Comparison of ENCODE assay signal across 33 cellular contexts in genomic region chr7:3427957-3428356, GRCh38.
DNase-seq lines count a peak whose midpoint lies in the region; ATAC-seq and TF ChIP-seq lines count a peak whose summit lies in the region.
"Had no signal": no experiment of that assay in that cellular context is flagged by ENCODE, and none has a peak within 500 bp of the region (broad histone marks: within the 10 kb centered on the region; RNA-seq: fewer than 3 reads in every experiment).

No MANE protein-coding gene starts in this region.

- H3K79me2 ChIP-seq in PC-3 (ENCODE audit: low read length): no peaks in the 10 kb centered on the region

- no peak for ATAC-seq in CD4-positive, alpha-beta T cell (ENCODE audit: poor library complexity)
- ATAC-seq in PC-3 (no peak), HG02981 (IDR thresholded peaks at IDR 0.05; ENCODE audit: unreplicated experiment) (no peak)
- ATAC-seq: stimulated activated naive B cell treated with anti-CD40 and anti-IgM and Interleukin-4, amounts not matched to agents 10 μg/mL and 1 μg/mL and 100 μg/mL, for 72 hours; upper lobe of right lung had no signal

- no peaks in the 10 kb centered on the region for H3F3A ChIP-seq in PC-3 (ENCODE audit: low read length, unreplicated experiment)

- H3K9me3 ChIP-seq in CD4-positive, alpha-beta T cell (ENCODE audit: control insufficient read depth, low read length): no peaks in the 10 kb centered on the region
- no peaks in the 10 kb centered on the region for H3K9me3 ChIP-seq in PC-3 (ENCODE audit: low read length)
- no peaks in the 10 kb centered on the region for H3K9me3 ChIP-seq in CD8-positive, alpha-beta memory T cell (ENCODE audit: low read length)
- no peaks in the 10 kb centered on the region for H3K9me3 ChIP-seq in adrenal gland (replicated peaks in 1 of 3)
- H3K9me3 ChIP-seq: ovary, upper lobe of right lung had no signal

- BruUV-seq in PC-3 (replicated peaks; lab: Mats Ljungman, UMichigan) (no TSS peak), MCF 10A (replicated peaks; lab: Mats Ljungman, UMichigan) (no TSS peak)

- no peaks in the 10 kb centered on the region for H3K9me2 ChIP-seq in PC-3 (replicated peaks; ENCODE audit: low read length)

- H3K27ac ChIP-seq in CD4-positive, alpha-beta T cell (ENCODE audit: low read depth, low read length): no peak overlapping the region
- H3K27ac ChIP-seq in PC-3 (ENCODE audit: low read length) (no peak overlapping the region), adrenal gland (no peak overlapping the region)
- no peak overlapping the region for H3K27ac ChIP-seq in CD8-positive, alpha-beta memory T cell (ENCODE audit: low read depth, low read length)
- H3K27ac ChIP-seq: brain microvascular endothelial cell, C4-2B, ovary, skin epidermis, upper lobe of right lung had no signal

- no peak overlapping the region for H3K9ac ChIP-seq in PC-3 (ENCODE audit: low read length)

- POLR2A ChIA-PET in CD4-positive, alpha-beta T cell (lab: Charles Lee): no interaction called here
- POLR2A ChIA-PET in PC-3 (lab: Charles Lee; ENCODE audit: unreplicated experiment): interaction anchor here (0.5 kb wide), 1 partner anchor 123 kb away, joined by 3 read pairs; no protein-coding TSS in a partner anchor
- POLR2A ChIA-PET in MCF 10A (lab: Yijun Ruan, JAX): interaction anchor here (1.4 kb wide), 1 partner anchor 11 kb away, joined by 3 read pairs; no protein-coding TSS in a partner anchor
- POLR2A ChIA-PET in CD8-positive, alpha-beta memory T cell (lab: Charles Lee): no interaction called here

- TF ChIP-seq POLR2A in adrenal gland (IDR thresholded peaks at IDR 0.05): no peak

- H3K9me3 Mint-ChIP-seq in CD4-positive, alpha-beta T cell: no peaks in the 10 kb centered on the region
- H3K9me3 Mint-ChIP-seq in MCF 10A (ENCODE audit: unreplicated experiment): no peaks in the 10 kb centered on the region
- peaks cover 0 to 2% (median 0%) of the 10 kb centered on the region in 5 donors for H3K9me3 Mint-ChIP-seq in CD8-positive, alpha-beta memory T cell
- H3K9me3 Mint-ChIP-seq: activated B cell treated with CpG ODN at 0.5 μM for 24 hours; activated T-helper 1 cell treated with anti-CD3 and anti-CD28 coated beads, Interleukin-12 subunit alpha, Interleukin-12 subunit beta, Interleukin-2, Interleukin-4 antibody, amounts not matched to agents 30 ng/mL and 10 ng/mL and 1 ng/mL, durations not matched to agents 14 hours and 24 hours and 36 hours; endodermal cell; neural crest cell had no signal

- H2AFZ ChIP-seq in PC-3 (ENCODE audit: low read length): no peak overlapping the region

- no peak overlapping the region for H3K4me3 ChIP-seq in PC-3 (ENCODE audit: low read length)
- H3K4me3 ChIP-seq in CD8-positive, alpha-beta memory T cell (ENCODE audit: low read length): no peak overlapping the region
- H3K4me3 ChIP-seq in adrenal gland: no peak overlapping the region
- H3K4me3 ChIP-seq: ovary, skin epidermis, upper lobe of right lung had no signal

- H3K4me1 ChIP-seq in PC-3 (ENCODE audit: insufficient read depth, low read length) (no peaks in the 10 kb centered on the region), adrenal gland (replicated peaks in 1 of 2) (no peaks in the 10 kb centered on the region)
- H3K4me1 ChIP-seq in CD8-positive, alpha-beta memory T cell (ENCODE audit: insufficient read depth, low read length): no peaks in the 10 kb centered on the region
- H3K4me1 ChIP-seq: upper lobe of right lung had no signal

- H3K36me3 Mint-ChIP-seq in CD4-positive, alpha-beta T cell (ENCODE audit: low read depth): no peaks in the 10 kb centered on the region
- peaks cover 4% of the 10 kb centered on the region for H3K36me3 Mint-ChIP-seq in MCF 10A (ENCODE audit: insufficient read depth, unreplicated experiment)
- no peaks in the 10 kb centered on the region for H3K36me3 Mint-ChIP-seq in CD8-positive, alpha-beta memory T cell
- H3K36me3 Mint-ChIP-seq: stimulated activated naive B cell treated with anti-CD40 and anti-IgM and Interleukin-4, amounts not matched to agents 10 μg/mL and 1 μg/mL and 100 μg/mL, for 72 hours had no signal

- DNase-seq in CD4-positive, alpha-beta T cell: no peak
- DNase-seq in HT-29 (ENCODE audit: low spot score) (peak; percentile 34), PC-3 (peak; percentile 12), globus pallidus (ENCODE audit: low spot score) (peak; percentile 0), MCF 10A (ENCODE audit: unreplicated experiment) (no peak), adrenal gland (no peak)
- no peak for DNase-seq in CD8-positive, alpha-beta memory T cell
- DNase-seq: activated B cell treated with CpG ODN at 0.5 μM for 24 hours; activated CD4-positive, alpha-beta T cell treated with anti-CD3 and anti-CD28 coated beads, Interleukin-2, amount 50 U/mL, for 4 hours; activated CD8-positive, alpha-beta memory T cell treated with anti-CD3 and anti-CD28 coated beads, Interleukin-2, amount 50 U/mL, for 48 hours; activated naive CD4-positive, alpha-beta T cell treated with anti-CD3 and anti-CD28 coated beads, Interleukin-2, amount 50 U/mL, for 16 hours; amniotic stem cell; brain microvascular endothelial cell; cerebellar nuclear complex; dermis blood vessel endothelial cell; endodermal cell; GOT3; KBM-7; kidney; NCI-H1417 treated with DMSO at 0.1 percent for 48 hours; NCI-H2081; NCI-H345; NCI-H69; ovary; retina; stimulated activated naive B cell treated with anti-CD40 and anti-IgM and Interleukin-4, amounts not matched to agents 10 μg/mL and 1 μg/mL and 100 μg/mL, for 72 hours; substantia nigra; upper lobe of right lung had no signal

- no peaks in the 10 kb centered on the region for H4K20me1 ChIP-seq in PC-3 (ENCODE audit: low read length)

- H3K27me3 ChIP-seq in CD4-positive, alpha-beta T cell (ENCODE audit: control insufficient read depth, insufficient read depth, low read length): no peaks in the 10 kb centered on the region
- H3K27me3 ChIP-seq in PC-3 (ENCODE audit: low read length) (no peaks in the 10 kb centered on the region), adrenal gland (no peaks in the 10 kb centered on the region)
- no peaks in the 10 kb centered on the region for H3K27me3 ChIP-seq in CD8-positive, alpha-beta memory T cell (ENCODE audit: insufficient read depth, low read length, poor library complexity, severe bottlenecking)
- H3K27me3 ChIP-seq: brain microvascular endothelial cell, ovary, upper lobe of right lung had no signal

- H3K36me3 ChIP-seq in PC-3 (ENCODE audit: low read depth, low read length) (no peaks in the 10 kb centered on the region), adrenal gland (replicated peaks in 1 of 2) (no peaks in the 10 kb centered on the region)
- H3K36me3 ChIP-seq in CD8-positive, alpha-beta memory T cell (ENCODE audit: insufficient read depth, low read length): no peaks in the 10 kb centered on the region
- H3K36me3 ChIP-seq: brain microvascular endothelial cell, ovary, upper lobe of right lung had no signal

- peak overlapping the region; percentile 31 for H3K4me3 Mint-ChIP-seq in CD4-positive, alpha-beta T cell
- H3K4me3 Mint-ChIP-seq in MCF 10A (ENCODE audit: unreplicated experiment): no peak overlapping the region
- H3K4me3 Mint-ChIP-seq in CD8-positive, alpha-beta memory T cell: no peak overlapping the region
- H3K4me3 Mint-ChIP-seq: activated B cell treated with CpG ODN at 0.5 μM for 24 hours; activated T-helper 1 cell treated with anti-CD3 and anti-CD28 coated beads, Interleukin-12 subunit alpha, Interleukin-12 subunit beta, Interleukin-2, Interleukin-4 antibody, amounts not matched to agents 30 ng/mL and 10 ng/mL and 1 ng/mL, durations not matched to agents 14 hours and 24 hours and 36 hours; endodermal cell; neural crest cell; stimulated activated naive B cell treated with anti-CD40 and anti-IgM and Interleukin-4, amounts not matched to agents 10 μg/mL and 1 μg/mL and 100 μg/mL, for 72 hours had no signal

- no peak overlapping the region for H3K27ac Mint-ChIP-seq in CD4-positive, alpha-beta T cell
- H3K27ac Mint-ChIP-seq in MCF 10A (ENCODE audit: low read depth, unreplicated experiment): no peak overlapping the region
- no peak overlapping the region for H3K27ac Mint-ChIP-seq in CD8-positive, alpha-beta memory T cell
- H3K27ac Mint-ChIP-seq: activated B cell treated with CpG ODN at 0.5 μM for 24 hours; activated T-helper 1 cell treated with anti-CD3 and anti-CD28 coated beads, Interleukin-12 subunit alpha, Interleukin-12 subunit beta, Interleukin-2, Interleukin-4 antibody, amounts not matched to agents 30 ng/mL and 10 ng/mL and 1 ng/mL, durations not matched to agents 14 hours and 24 hours and 36 hours; endodermal cell; stimulated activated naive B cell treated with anti-CD40 and anti-IgM and Interleukin-4, amounts not matched to agents 10 μg/mL and 1 μg/mL and 100 μg/mL, for 72 hours had no signal

- H3K4me2 ChIP-seq in PC-3 (ENCODE audit: low read length): no peak overlapping the region

- WGBS in adrenal gland, 4 donors: 79 to 92% (median 88%) methylated on average over 1 of the region's 1 CpG

- intact Hi-C loops in CD4-positive, alpha-beta T cell (cut with DNase I, micrococcal nuclease): loop anchor here in 1 of 2 experiments (5.0 kb wide), 1 partner anchor 34 kb away; no protein-coding TSS in a partner anchor
- intact Hi-C loops in PC-3 (cut with micrococcal nuclease): no loop called here
- intact Hi-C loops in MCF 10A (cut with micrococcal nuclease): no loop called here
- intact Hi-C loops in adrenal gland (cut with DNase I): no loop called here

- CTCF ChIA-PET in CD4-positive, alpha-beta T cell (lab: Charles Lee): interaction anchor here (1.4 kb wide), 1 partner anchor 17 kb away, joined by 3 read pairs; no protein-coding TSS in a partner anchor
- CTCF ChIA-PET in PC-3 (lab: Charles Lee): no interaction called here
- CTCF ChIA-PET in MCF 10A (lab: Yijun Ruan, JAX): no interaction called here
- CTCF ChIA-PET in CD8-positive, alpha-beta memory T cell (lab: Charles Lee): no interaction called here

- peaks cover 4% of the 10 kb centered on the region for H3K4me1 Mint-ChIP-seq in CD4-positive, alpha-beta T cell (ENCODE audit: low read depth)
- no peaks in the 10 kb centered on the region for H3K4me1 Mint-ChIP-seq in MCF 10A (ENCODE audit: insufficient read depth, unreplicated experiment)
- H3K4me1 Mint-ChIP-seq in CD8-positive, alpha-beta memory T cell: no peaks in the 10 kb centered on the region
- H3K4me1 Mint-ChIP-seq: activated B cell treated with CpG ODN at 0.5 μM for 24 hours; neural crest cell; stimulated activated naive B cell treated with anti-CD40 and anti-IgM and Interleukin-4, amounts not matched to agents 10 μg/mL and 1 μg/mL and 100 μg/mL, for 72 hours had no signal

- H3K27me3 Mint-ChIP-seq in CD4-positive, alpha-beta T cell: no peaks in the 10 kb centered on the region
- H3K27me3 Mint-ChIP-seq in MCF 10A (ENCODE audit: insufficient read depth, unreplicated experiment): no peaks in the 10 kb centered on the region
- H3K27me3 Mint-ChIP-seq in CD8-positive, alpha-beta memory T cell: peaks cover 3 to 7% of the 10 kb centered on the region in 2 donors

- TF ChIP-seq CTCF in CD4-positive, alpha-beta T cell (IDR thresholded peaks at IDR 0.05): no peak
- TF ChIP-seq CTCF in PC-3 (conservative IDR thresholded peaks at IDR 0.05; ENCODE audit: low read depth, low read length) (no peak), MCF 10A (IDR thresholded peaks at IDR 0.05; ENCODE audit: unreplicated experiment) (no peak), adrenal gland (IDR thresholded peaks at IDR 0.05) (no peak)

Comparison
In these comparisons a context has a peak if more than half of its experiments do, and no peak if none do; other contexts are left out.
1. DNase-seq: peak in HT-29 (single experiment), PC-3 (single experiment) and globus pallidus (single experiment); none in CD4-positive, alpha-beta T cell (0 of 10), MCF 10A (single experiment), CD8-positive, alpha-beta memory T cell (0 of 5) and adrenal gland (0 of 7).
2. POLR2A ChIA-PET loops: an anchor here in PC-3 (0.5 kb wide) and MCF 10A (1.4 kb wide); none called in CD4-positive, alpha-beta T cell and CD8-positive, alpha-beta memory T cell.